16 cellular contexts compared by ENCODE assay signal in the genomic region with DNA sequence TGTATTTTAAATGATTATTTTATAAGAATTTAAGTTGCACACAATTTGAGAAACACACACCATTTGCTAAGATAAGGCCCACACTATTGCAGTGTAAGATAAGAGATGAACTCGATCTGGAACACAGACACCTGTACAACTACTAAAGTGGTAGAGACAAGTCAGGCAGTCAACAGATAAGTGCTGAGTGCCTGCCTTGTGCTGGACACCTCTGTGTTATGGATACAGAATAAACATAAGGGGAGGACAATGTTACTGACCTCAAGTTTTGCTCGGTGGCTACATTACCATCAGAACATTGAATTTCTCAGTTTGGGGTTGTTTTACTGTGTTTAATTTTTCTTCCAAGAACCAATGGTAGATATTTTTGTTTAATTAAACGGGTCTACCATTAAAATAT.
DNase-seq lines count a peak whose midpoint lies in the region; ATAC-seq and TF ChIP-seq lines count a peak whose summit lies in the region.
"Had no signal": no experiment of that assay in that cellular context is flagged by ENCODE, and none has a peak within 500 bp of the region (broad histone marks: within the 10 kb centered on the region; RNA-seq: fewer than 3 reads in every experiment).

No MANE protein-coding gene starts in this region.

- DNase-seq in Right ventricle myocardium superior (no peak), left ventricle myocardium inferior (no peak), heart left ventricle (no peak), right atrium auricular region (ENCODE audit: low spot score) (no peak), mucosa of descending colon (no peak), sciatic nerve (ENCODE audit: low spot score) (no peak)
- DNase-seq: C1 segment of cervical spinal cord; Calu3; CD4-positive, alpha-beta memory T cell; COR-L47; EL; GDM1; GM23248; H7; HCEC 1CT had no signal

- TF ChIP-seq CTCF in left ventricle myocardium inferior (IDR thresholded peaks at IDR 0.05; ENCODE audit: borderline replicate concordance): no peak
- TF ChIP-seq CTCF in heart left ventricle (IDR thresholded peaks at IDR 0.05): no peak
- no peak for TF ChIP-seq CTCF in right atrium auricular region (IDR thresholded peaks at IDR 0.05)
- no peak for TF ChIP-seq CTCF in mucosa of descending colon (IDR thresholded peaks at IDR 0.05)

- no peaks in the 10 kb centered on the region for H3K9me3 ChIP-seq in left ventricle myocardium inferior (replicated peaks)
- H3K9me3 ChIP-seq in heart left ventricle: no peaks in the 10 kb centered on the region
- H3K9me3 ChIP-seq in right atrium auricular region: no peaks in the 10 kb centered on the region
- H3K9me3 ChIP-seq in mucosa of descending colon: no peaks in the 10 kb centered on the region

- WGBS in heart left ventricle, 4 donors: 50 to 61% (median 50%) methylated on average over 3 of the region's 3 CpGs

- intact Hi-C loops in Right ventricle myocardium superior (cut with DNase I) (no loop called here), left ventricle myocardium inferior (cut with micrococcal nuclease) (no loop called here), heart left ventricle (cut with DNase I) (no loop called here), mucosa of descending colon (cut with DNase I, micrococcal nuclease) (no loop called here), sciatic nerve (cut with DNase I) (no loop called here)

- no peaks in the 10 kb centered on the region for H3K36me3 ChIP-seq in left ventricle myocardium inferior
- H3K36me3 ChIP-seq in heart left ventricle: no peaks in the 10 kb centered on the region
- H3K36me3 ChIP-seq in right atrium auricular region: no peaks in the 10 kb centered on the region
- no peaks in the 10 kb centered on the region for H3K36me3 ChIP-seq in mucosa of descending colon (ENCODE audit: low read depth)

- TF ChIP-seq POLR2A in heart left ventricle (IDR thresholded peaks at IDR 0.05): no peak

- ATAC-seq in Right ventricle myocardium superior (ENCODE audit: poor library complexity): peak; percentile 92
- peak; percentile 78 to 96 (median 88) for ATAC-seq in heart left ventricle
- ATAC-seq in mucosa of descending colon: no peak
- no peak for ATAC-seq in sciatic nerve
- ATAC-seq: GM12878 had no signal

- H3K4me1 ChIP-seq in left ventricle myocardium inferior (peaks cover 36% of the 10 kb centered on the region), heart left ventricle (peaks cover 0 to 19% (median 0%) of the 10 kb centered on the region in 12 donors), right atrium auricular region (peaks cover 0 to 16% of the 10 kb centered on the region in 2 donors), mucosa of descending colon (ENCODE audit: low read depth) (no peaks in the 10 kb centered on the region)

- H3K27me3 ChIP-seq in left ventricle myocardium inferior (ENCODE audit: low read depth): no peaks in the 10 kb centered on the region
- H3K27me3 ChIP-seq in heart left ventricle: no peaks in the 10 kb centered on the region
- no peaks in the 10 kb centered on the region for H3K27me3 ChIP-seq in right atrium auricular region

- H3K27ac ChIP-seq in left ventricle myocardium inferior (replicated peaks) (no peak overlapping the region), heart left ventricle (no peak overlapping the region), right atrium auricular region (peak overlapping the region; percentile 31 to 64)
- H3K27ac ChIP-seq: GM23248 had no signal

- H3K4me3 ChIP-seq in left ventricle myocardium inferior (no peak overlapping the region), heart left ventricle (no peak overlapping the region), right atrium auricular region (no peak overlapping the region), mucosa of descending colon (no peak overlapping the region)
- H3K4me3 ChIP-seq: GM12878, GM23248 had no signal

Comparison
In these comparisons a context has a peak if more than half of its experiments do, and no peak if none do; other contexts are left out.
1. H3K27ac ChIP-seq: peak in right atrium auricular region (2 of 2); none in left ventricle myocardium inferior (single experiment) and heart left ventricle (0 of 12).
2. ATAC-seq: peak in Right ventricle myocardium superior (single experiment) and heart left ventricle (4 of 4); none in mucosa of descending colon (single experiment) and sciatic nerve (single experiment).